ENCODE assay signal across 13 cellular contexts in the genomic region with DNA sequence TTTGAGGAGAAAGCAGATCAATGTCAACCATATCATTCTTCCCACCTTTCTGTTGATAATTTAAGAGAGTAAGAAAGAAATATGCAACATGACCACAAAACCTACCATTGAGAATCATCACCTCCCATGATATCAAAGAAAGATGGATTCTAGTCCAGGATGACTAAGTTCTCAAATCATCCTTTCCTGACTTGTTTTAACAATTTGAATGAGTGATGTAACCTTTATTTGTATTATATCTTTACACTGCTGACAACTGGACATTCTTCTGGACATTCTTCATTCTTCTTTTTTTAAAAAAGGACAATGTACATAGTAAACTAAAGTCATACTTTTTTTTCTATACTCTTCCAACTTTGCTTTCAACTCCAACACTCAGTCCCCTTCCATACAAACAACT. TPM values are rescaled to one million over a fixed set of nuclear protein-coding genes. Genes with fewer than 3 reads are reported as not detected.
"Had no signal": no experiment of that assay in that cellular context is flagged by ENCODE, and none has a peak within 500 bp of the region (broad histone marks: within the 10 kb centered on the region; RNA-seq: fewer than 3 reads in every experiment).

No MANE protein-coding gene starts in this region.

- DNase-seq: activated CD4-positive, alpha-beta memory T cell treated with anti-CD3 and anti-CD28 coated beads, Interleukin-2, amount 10 ng/mL, durations not matched to agents 7 days and 5 days; activated CD8-positive, alpha-beta memory T cell treated with anti-CD3 and anti-CD28 coated beads, Interleukin-2, amount 50 U/mL, for 4 hours; activated naive CD4-positive, alpha-beta T cell treated with anti-CD3 and anti-CD28 coated beads, Interleukin-2, amount 10 ng/mL, durations not matched to agents 7 days and 5 days; adrenal gland; caudate nucleus; esophagus squamous epithelium; right lobe of liver; spleen; T-helper 9 cell had no signal

- H3K4me1 ChIP-seq: adrenal gland, esophagus squamous epithelium, foreskin keratinocyte, right lobe of liver, spleen had no signal

- H3K4me1 Mint-ChIP-seq: activated CD4-positive, alpha-beta memory T cell treated with anti-CD3 and anti-CD28 coated beads, Interleukin-2, amount 10 ng/mL, durations not matched to agents 7 days and 5 days; activated naive CD4-positive, alpha-beta T cell treated with anti-CD3 and anti-CD28 coated beads, Interleukin-2, amount 10 ng/mL, durations not matched to agents 7 days and 5 days; neural crest cell had no signal

- H3K9me3 ChIP-seq: adrenal gland, esophagus squamous epithelium, right lobe of liver, spleen, thoracic aorta had no signal

- H3K27me3 Mint-ChIP-seq: activated CD4-positive, alpha-beta memory T cell treated with anti-CD3 and anti-CD28 coated beads, Interleukin-2, amount 10 ng/mL, durations not matched to agents 7 days and 5 days; activated naive CD4-positive, alpha-beta T cell treated with anti-CD3 and anti-CD28 coated beads, Interleukin-2, amount 10 ng/mL, durations not matched to agents 7 days and 5 days had no signal

- H3K9me3 Mint-ChIP-seq: activated CD4-positive, alpha-beta memory T cell treated with anti-CD3 and anti-CD28 coated beads, Interleukin-2, amount 10 ng/mL, durations not matched to agents 7 days and 5 days; activated naive CD4-positive, alpha-beta T cell treated with anti-CD3 and anti-CD28 coated beads, Interleukin-2, amount 10 ng/mL, durations not matched to agents 7 days and 5 days; neural crest cell had no signal

- H3K4me3 Mint-ChIP-seq: activated CD4-positive, alpha-beta memory T cell treated with anti-CD3 and anti-CD28 coated beads, Interleukin-2, amount 10 ng/mL, durations not matched to agents 7 days and 5 days; activated naive CD4-positive, alpha-beta T cell treated with anti-CD3 and anti-CD28 coated beads, Interleukin-2, amount 10 ng/mL, durations not matched to agents 7 days and 5 days; neural crest cell had no signal

- H3K27ac Mint-ChIP-seq: activated CD4-positive, alpha-beta memory T cell treated with anti-CD3 and anti-CD28 coated beads, Interleukin-2, amount 10 ng/mL, durations not matched to agents 7 days and 5 days; activated naive CD4-positive, alpha-beta T cell treated with anti-CD3 and anti-CD28 coated beads, Interleukin-2, amount 10 ng/mL, durations not matched to agents 7 days and 5 days had no signal

- H3K27me3 ChIP-seq: adrenal gland, esophagus squamous epithelium, foreskin keratinocyte, right lobe of liver, spleen had no signal

- ATAC-seq: foreskin keratinocyte, right lobe of liver had no signal

- H3K4me3 ChIP-seq: adrenal gland, esophagus squamous epithelium, right lobe of liver, spleen, thoracic aorta had no signal

- H3K27ac ChIP-seq: esophagus squamous epithelium, foreskin keratinocyte, right lobe of liver, spleen, thoracic aorta, VCaP had no signal

RNA-seq across cellular contexts. Expression of gene SELENBP1, which starts 36.4 kb away (rescaled TPM):
- total RNA-seq: activated CD4-positive, alpha-beta memory T cell treated with anti-CD3 and anti-CD28 coated beads, Interleukin-2, amount 10 ng/mL, durations not matched to agents 7 days and 5 days had no signal
